Comparison of ENCODE assay signal across 13 cellular contexts in the genomic region with DNA sequence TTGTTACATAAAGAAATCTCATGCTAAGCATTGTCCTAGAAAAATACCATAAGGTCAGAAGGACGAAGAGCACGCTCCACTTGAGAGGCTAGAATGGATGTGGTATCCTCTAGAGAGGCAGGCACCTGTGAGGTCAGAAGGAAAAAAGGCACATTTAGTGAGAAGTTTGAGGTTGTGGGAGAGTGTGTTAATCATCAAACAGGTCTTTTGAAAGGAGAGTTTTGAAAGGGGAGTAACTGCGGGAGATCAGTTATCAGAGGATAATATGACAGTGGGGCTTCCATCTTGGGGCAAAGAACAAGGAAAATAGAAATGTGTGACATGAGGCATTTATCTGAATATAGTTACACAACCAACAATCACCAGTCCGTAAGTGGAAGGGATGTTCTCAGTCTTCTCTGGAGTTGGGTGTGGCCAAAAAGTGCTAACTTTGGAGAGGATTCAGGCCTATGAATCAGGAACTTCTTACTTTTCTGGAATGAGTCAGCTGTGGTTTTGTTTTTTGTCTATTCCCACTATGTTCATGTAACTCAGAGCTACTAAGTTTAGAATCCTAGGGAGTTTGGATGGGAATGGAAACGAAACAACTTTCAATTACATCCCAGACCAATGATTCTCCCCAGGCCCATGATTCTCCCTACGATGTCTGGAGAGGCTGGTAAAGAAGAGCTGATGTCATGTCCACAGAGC.
DNase-seq lines count a peak whose midpoint lies in the region; ATAC-seq and TF ChIP-seq lines count a peak whose summit lies in the region.
"Had no signal": no experiment of that assay in that cellular context is flagged by ENCODE, and none has a peak within 500 bp of the region (broad histone marks: within the 10 kb centered on the region; RNA-seq: fewer than 3 reads in every experiment).

No MANE protein-coding gene starts in this region.

- no peak for TF ChIP-seq CTCF in testis (IDR thresholded peaks at IDR 0.05)

- peaks cover 8% of the 10 kb centered on the region for H3K4me1 ChIP-seq in testis

- no peaks in the 10 kb centered on the region for H3K9me3 ChIP-seq in testis

- TF ChIP-seq POLR2A in testis (IDR thresholded peaks at IDR 0.05) = no peak

- no peak overlapping the region for H3K4me3 ChIP-seq in testis
- H3K4me3 ChIP-seq: hepatocyte had no signal

- WGBS in testis, 2 donors = 62 to 63% methylated on average over 6 of the region's 6 CpGs

- H3K27ac ChIP-seq in epithelial cell of prostate (no peak overlapping the region), testis (peak overlapping the region; percentile 52 to 76)

- ATAC-seq in HG02763 (IDR thresholded peaks at IDR 0.05; ENCODE audit: unreplicated experiment) (no peak), GM18873 (IDR thresholded peaks at IDR 0.05; ENCODE audit: low FRiP score, unreplicated experiment) (no peak), GM21825 (IDR thresholded peaks at IDR 0.05; ENCODE audit: unreplicated experiment) (no peak)
- ATAC-seq: activated CD8-positive, alpha-beta T cell treated with anti-CD3 and anti-CD28 coated beads for 36 hours had no signal

- DNase-seq in OCI-M1 (lab: John Stamatoyannopoulos, UW) (peak; percentile 2), epithelial cell of prostate (ENCODE audit: low read depth, low spot score) (peak; percentile 5), kidney glomerular epithelial cell (lab: John Stamatoyannopoulos, UW) (peak; percentile 76), testis (no peak), nucleus accumbens (lab: John Stamatoyannopoulos, UW) (no peak)
- DNase-seq: activated CD8-positive, alpha-beta T cell treated with anti-CD3 and anti-CD28 coated beads for 36 hours; activated naive CD4-positive, alpha-beta T cell; mammary epithelial cell; T-helper 9 cell had no signal

- no peaks in the 10 kb centered on the region for H3K27me3 ChIP-seq in testis
- H3K27me3 ChIP-seq: hepatocyte had no signal

- H3K36me3 ChIP-seq in testis (ENCODE audit: low read depth, missing control alignments) = no peaks in the 10 kb centered on the region

- intact Hi-C loops in testis (cut with DNase I; ENCODE audit: low total_unique reads) = no loop called here

Comparison
In these comparisons a context has a peak if more than half of its experiments do, and no peak if none do; other contexts are left out.
1. DNase-seq: peak in OCI-M1 (single experiment), epithelial cell of prostate (single experiment) and kidney glomerular epithelial cell (single experiment); none in testis (single experiment) and nucleus accumbens (0 of 56).